In the genomic region with DNA sequence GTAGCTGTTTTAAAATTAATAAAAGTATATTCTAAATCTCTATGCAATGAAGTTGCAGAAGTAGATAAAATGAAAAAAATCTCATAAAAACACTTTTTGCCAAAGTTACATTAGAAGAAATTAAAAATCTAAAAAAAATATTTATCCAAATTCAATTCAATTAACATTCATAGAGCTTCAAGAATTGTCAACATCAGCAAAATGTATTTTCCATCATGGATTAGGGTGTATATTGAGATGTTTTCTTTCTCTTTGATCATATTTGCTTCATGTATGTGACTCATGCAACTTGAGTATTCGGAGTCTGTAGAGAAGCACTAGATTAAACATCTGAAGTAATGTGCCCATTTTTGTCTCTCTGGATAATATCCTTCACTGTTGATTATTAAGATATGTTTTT, we compare ENCODE assay signal across 9 cellular contexts.
"Had no signal": no experiment of that assay in that cellular context is flagged by ENCODE, and none has a peak within 500 bp of the region (broad histone marks: within the 10 kb centered on the region; RNA-seq: fewer than 3 reads in every experiment).

No MANE protein-coding gene starts in this region.

- H3K9me3 ChIP-seq: HAP-1 had no signal

- H3K9ac ChIP-seq: GM23248 had no signal

- DNase-seq: GM23248, GOT3, H7, HFFc6, KG1 had no signal

- ATAC-seq: HCT116 had no signal

- H2AFZ ChIP-seq: GM23248 had no signal

- H3K4me1 Mint-ChIP-seq: IgD-negative memory B cell had no signal

- H3K4me3 Mint-ChIP-seq: HFFc6, IgD-negative memory B cell had no signal

- H3K27ac ChIP-seq: GM23248, HL-60 had no signal

- H3K27ac Mint-ChIP-seq: HFFc6, IgD-negative memory B cell had no signal

- H3K4me3 ChIP-seq: GM23248, HAP-1 had no signal

- H3K27me3 Mint-ChIP-seq: IgD-negative memory B cell had no signal

- H3K36me3 ChIP-seq: HAP-1 had no signal
